10 cellular contexts compared by ENCODE assay signal in the genomic region with DNA sequence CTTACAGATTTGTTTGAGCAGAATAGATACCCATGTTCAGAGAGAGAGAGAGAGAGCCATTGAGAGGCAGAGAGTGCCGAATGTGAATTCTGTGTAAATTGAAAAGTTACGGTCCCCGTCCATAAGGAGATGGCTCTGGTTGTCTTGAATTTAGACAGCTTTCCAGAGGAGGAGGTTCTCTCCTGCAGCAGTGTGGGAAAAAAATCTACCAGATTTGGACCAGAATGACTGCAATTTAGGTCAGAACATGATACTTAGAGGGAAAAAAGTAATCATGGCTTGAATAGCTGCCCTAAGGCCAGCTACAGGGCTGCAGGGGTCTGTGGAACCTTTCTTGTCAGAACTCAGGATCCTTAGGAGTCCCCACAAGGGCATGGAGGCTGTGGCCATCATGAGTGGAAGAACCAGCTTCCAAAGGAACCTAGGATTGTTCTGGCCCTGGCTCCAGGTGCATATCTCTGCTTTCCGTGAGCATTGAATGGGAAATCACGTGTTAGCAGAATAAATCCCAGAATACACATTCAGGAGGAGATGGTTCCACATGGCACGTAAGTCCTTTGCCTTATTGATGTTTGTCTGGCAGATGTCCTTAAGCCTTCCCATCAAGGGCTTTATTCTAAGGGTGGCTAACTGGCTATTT. TPM values are rescaled to one million over a fixed set of nuclear protein-coding genes. Genes with fewer than 3 reads are reported as not detected.
DNase-seq lines count a peak whose midpoint lies in the region; ATAC-seq and TF ChIP-seq lines count a peak whose summit lies in the region.
"Had no signal": no experiment of that assay in that cellular context is flagged by ENCODE, and none has a peak within 500 bp of the region (broad histone marks: within the 10 kb centered on the region; RNA-seq: fewer than 3 reads in every experiment).

No MANE protein-coding gene starts in this region.

- H3K9me3 ChIP-seq in right lobe of liver (no peaks in the 10 kb centered on the region), tibial artery (no peaks in the 10 kb centered on the region), uterus (no peaks in the 10 kb centered on the region)

- H3K79me2 ChIP-seq in ACC112 (ENCODE audit: control insufficient read depth, insufficient read depth, low read length, unreplicated experiment), result peaks cover 4% of the 10 kb centered on the region

- H3K27ac ChIP-seq in ACC112 (ENCODE audit: low read depth, low read length) (peak overlapping the region; percentile 99), right lobe of liver (peak overlapping the region; percentile 53 to 75 (median 70)), tibial artery (no peak overlapping the region), uterus (peak overlapping the region in 1 of 2 donors; percentile 9)
- H3K27ac ChIP-seq: HL-60 had no signal

- no peak overlapping the region for H2AFZ ChIP-seq in ACC112 (ENCODE audit: low read length, unreplicated experiment)

- peaks cover 0 to 23% of the 10 kb centered on the region in 2 donors for H3K36me3 Mint-ChIP-seq in activated naive CD4-positive, alpha-beta T cell treated with anti-CD3 and anti-CD28 coated beads, Interleukin-2, amount 50 U/mL, for 72 hours
- no peaks in the 10 kb centered on the region for H3K36me3 Mint-ChIP-seq in chondrocyte (ENCODE audit: low read depth)
- H3K36me3 Mint-ChIP-seq: naive B cell had no signal

- peak overlapping the region; percentile 81 to 97 for H3K27ac Mint-ChIP-seq in activated naive CD4-positive, alpha-beta T cell treated with anti-CD3 and anti-CD28 coated beads, Interleukin-2, amount 50 U/mL, for 72 hours
- no peak overlapping the region for H3K27ac Mint-ChIP-seq in chondrocyte (ENCODE audit: unreplicated experiment)

- no peaks in the 10 kb centered on the region for H3K9me3 Mint-ChIP-seq in activated naive CD4-positive, alpha-beta T cell treated with anti-CD3 and anti-CD28 coated beads, Interleukin-2, amount 50 U/mL, for 72 hours
- no peaks in the 10 kb centered on the region for H3K9me3 Mint-ChIP-seq in chondrocyte (ENCODE audit: low read depth)

- no peaks in the 10 kb centered on the region for H3K27me3 Mint-ChIP-seq in chondrocyte (ENCODE audit: low read depth)
- H3K27me3 Mint-ChIP-seq: naive B cell had no signal

- H3K27me3 ChIP-seq in ACC112 (ENCODE audit: insufficient read depth, low read length) (no peaks in the 10 kb centered on the region), right lobe of liver (no peaks in the 10 kb centered on the region), tibial artery (no peaks in the 10 kb centered on the region), uterus (no peaks in the 10 kb centered on the region)

- DNase-seq in activated naive CD4-positive, alpha-beta T cell treated with anti-CD3 and anti-CD28 coated beads, Interleukin-2, amount 50 U/mL, for 72 hours (ENCODE audit: low spot score in 2 of 2), result no peak
- DNase-seq in right lobe of liver (no peak), tibial artery (no peak), uterus (no peak), chondrocyte (ENCODE audit: low spot score) (no peak), NCI-H187 treated with DMSO at 0.1 percent for 48 hours (lab: John Stamatoyannopoulos, UW) (no peak)
- DNase-seq: naive B cell had no signal

- no peak overlapping the region for H3K4me3 Mint-ChIP-seq in chondrocyte (ENCODE audit: unreplicated experiment)
- H3K4me3 Mint-ChIP-seq: naive B cell had no signal

- no peaks in the 10 kb centered on the region for H3K36me3 ChIP-seq in ACC112 (ENCODE audit: insufficient read depth, low read length)
- H3K36me3 ChIP-seq in right lobe of liver, result no peaks in the 10 kb centered on the region
- H3K36me3 ChIP-seq in tibial artery, result no peaks in the 10 kb centered on the region
- no peaks in the 10 kb centered on the region for H3K36me3 ChIP-seq in uterus

- intact Hi-C loops in right lobe of liver (cut with DNase I), result no loop called here
- intact Hi-C loops in tibial artery (cut with DNase I; ENCODE audit: low total_unique reads), result no loop called here
- intact Hi-C loops in uterus (cut with DNase I; ENCODE audit: low total_unique reads), result no loop called here

- H3K4me1 Mint-ChIP-seq in chondrocyte (ENCODE audit: low read depth), result peaks cover 9% of the 10 kb centered on the region

- 74% methylated on average over 4 of the region's 6 CpGs for WGBS in right lobe of liver (ENCODE audit: insufficient coverage, low coverage, low lambda C conversion rate, missing lambda C conversion rate)

- peak; percentile 9 for ATAC-seq in GM18870 (IDR thresholded peaks at IDR 0.05; ENCODE audit: unreplicated experiment)
- peak; percentile 4 to 6 for ATAC-seq in activated naive CD4-positive, alpha-beta T cell treated with anti-CD3 and anti-CD28 coated beads, Interleukin-2, amount 50 U/mL, for 72 hours
- ATAC-seq in right lobe of liver, result peak in 3 of 4 donors; percentile 51 to 57 (median 51)

- TF ChIP-seq CTCF in right lobe of liver (IDR thresholded peaks at IDR 0.05), result no peak
- no peak for TF ChIP-seq CTCF in tibial artery (IDR thresholded peaks at IDR 0.05)
- TF ChIP-seq CTCF in uterus (IDR thresholded peaks at IDR 0.05), result no peak
- TF ChIP-seq CTCF in chondrocyte (IDR thresholded peaks at IDR 0.05), result no peak

- TF ChIP-seq POLR2A in right lobe of liver (IDR thresholded peaks at IDR 0.05), result no peak
- TF ChIP-seq POLR2A in uterus (IDR thresholded peaks at IDR 0.05), result no peak

- H3K4me3 ChIP-seq in ACC112 (ENCODE audit: low read depth, low read length) (no peak overlapping the region), right lobe of liver (peak overlapping the region in 2 of 3 donors; percentile 17 to 33), tibial artery (no peak overlapping the region), uterus (no peak overlapping the region)

- H3K4me1 ChIP-seq in ACC112 (ENCODE audit: control insufficient read depth, insufficient read depth, low read length, unreplicated experiment) (peaks cover 16% of the 10 kb centered on the region), right lobe of liver (peaks cover 0 to 24% (median 7%) of the 10 kb centered on the region in 4 donors), tibial artery (peaks cover 0 to 13% (median 4%) of the 10 kb centered on the region in 4 donors), uterus (no peaks in the 10 kb centered on the region)

RNA-seq across cellular contexts. Expression of a gene that starts 13.0 kb away (rescaled TPM):
- 10 to 100 TPM; 56.8 to 65.3 TPM for total RNA-seq in activated naive CD4-positive, alpha-beta T cell treated with anti-CD3 and anti-CD28 coated beads, Interleukin-2, amount 50 U/mL, for 72 hours
- total RNA-seq in right lobe of liver (10 to 100 TPM in 2 of 6 experiments, 1 to 10 TPM in 4; 4.7 to 13.0 (median 7.4) TPM), uterus (10 to 100 TPM in 2 of 4 donors, 1 to 10 TPM in 2; 4.1 to 45.1 (median 8.7) TPM), chondrocyte (3.2 to 5.4 TPM (median 5.1 TPM) in 3 replicates)

RNA-seq across cellular contexts. Expression of a gene that starts 23.7 kb away (rescaled TPM):
- 10 to 100 TPM; 79.7 to 92.9 TPM for total RNA-seq in activated naive CD4-positive, alpha-beta T cell treated with anti-CD3 and anti-CD28 coated beads, Interleukin-2, amount 50 U/mL, for 72 hours
- total RNA-seq in right lobe of liver (10 to 100 TPM; 27.3 to 40.1 (median 31.1) TPM), uterus (10 to 100 TPM; 10.5 to 55.6 (median 24.9) TPM), chondrocyte (44.2 to 50.9 TPM (median 44.5 TPM) in 3 replicates)

Comparison
In these comparisons a context has a peak if more than half of its experiments do, and no peak if none do; other contexts are left out.
1. H3K27ac ChIP-seq: peak in ACC112 (single experiment) and right lobe of liver (3 of 3); none in tibial artery (0 of 2).
2. H3K4me3 ChIP-seq: peak in right lobe of liver (2 of 3); none in ACC112 (single experiment), tibial artery (0 of 2) and uterus (0 of 2).
3. Peak in every context shown above with its lines, with median percentiles within 50 percentile points of each other: ATAC-seq.